ENCODE assay signal across 28 cellular contexts in the genomic region with DNA sequence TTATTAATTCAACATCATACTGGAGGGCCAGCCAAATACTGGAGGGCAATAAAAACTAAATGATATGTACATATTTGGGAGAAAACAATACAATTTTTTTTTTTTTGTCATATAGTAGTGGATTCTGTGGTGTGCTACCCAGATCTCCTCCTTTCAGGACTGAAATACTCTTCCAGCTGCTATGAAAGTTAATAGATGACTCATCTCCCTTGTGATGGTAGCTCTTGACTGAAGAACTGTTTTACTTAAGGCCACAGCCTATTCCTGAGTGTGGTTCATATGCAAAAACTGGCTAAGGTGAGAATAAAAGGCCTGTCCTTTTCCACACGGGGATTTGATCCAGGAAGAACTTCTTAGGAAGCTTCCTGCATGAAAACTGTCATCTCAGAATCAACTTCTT.
DNase-seq lines count a peak whose midpoint lies in the region; ATAC-seq and TF ChIP-seq lines count a peak whose summit lies in the region.
"Had no signal": no experiment of that assay in that cellular context is flagged by ENCODE, and none has a peak within 500 bp of the region (broad histone marks: within the 10 kb centered on the region; RNA-seq: fewer than 3 reads in every experiment).

No MANE protein-coding gene starts in this region.

- H3K27me3 ChIP-seq in IMR-90 (ENCODE audit: control insufficient read depth, insufficient read depth, low read length) (no peaks in the 10 kb centered on the region; the same call in 1 of the 2 replicates), upper lobe of right lung (no peaks in the 10 kb centered on the region)
- H3K27me3 ChIP-seq: dorsolateral prefrontal cortex, transverse colon had no signal

- H3K4me1 ChIP-seq in IMR-90 (ENCODE audit: control insufficient read depth, insufficient read depth, low read length): no peaks in the 10 kb centered on the region
- H3K4me1 ChIP-seq in upper lobe of right lung: no peaks in the 10 kb centered on the region
- H3K4me1 ChIP-seq: Caco-2, lower lobe of right lung, transverse colon had no signal

- H3K4me3 ChIP-seq in IMR-90 (ENCODE audit: insufficient read depth, low read depth, low read length) (no peak overlapping the region), upper lobe of right lung (no peak overlapping the region)
- H3K4me3 ChIP-seq: BLaER1 treated with 17β-estradiol and CSF1 and Interleukin-3, amounts not matched to agents 10 nM and 100 nM; dorsolateral prefrontal cortex; lower lobe of right lung; PC-9; transverse colon had no signal

- BruUV-seq in IMR-90 (replicated peaks; lab: Mats Ljungman, UMichigan): no TSS peak

- no peak overlapping the region for H4K8ac ChIP-seq in IMR-90 (ENCODE audit: low read depth in 2 of 2, low read length in 2 of 2)

- H3K14ac ChIP-seq in IMR-90 (replicated peaks; ENCODE audit: low read depth, low read length): no peak overlapping the region

- H2BK20ac ChIP-seq in IMR-90 (ENCODE audit: low read depth, low read length): no peak overlapping the region

- H2AK5ac ChIP-seq in IMR-90 (ENCODE audit: low read depth, low read length): no peak overlapping the region

- DNase-seq in IMR-90 (peak; percentile 18), SK-MEL-5 (ENCODE audit: low read depth, low spot score) (peak; percentile 28), renal cortical epithelial cell (ENCODE audit: low read depth) (peak; percentile 31), upper lobe of right lung (no peak)
- no peak for DNase-seq in activated CD8-positive, alpha-beta memory T cell treated with anti-CD3 and anti-CD28 coated beads, Interleukin-2, amount 50 U/mL, for 48 hours
- DNase-seq: activated CD4-positive, CD25-positive, alpha-beta regulatory T cell; activated CD8-positive, alpha-beta memory T cell treated with anti-CD3 and anti-CD28 coated beads, Interleukin-2, amount 10 ng/mL, durations not matched to agents 7 days and 5 days; activated naive CD4-positive, alpha-beta T cell treated with anti-CD3 and anti-CD28 coated beads, Interleukin-2, amount 10 ng/mL, durations not matched to agents 7 days and 5 days; Caco-2; cerebellar nuclear complex; DND-41; dorsolateral prefrontal cortex; glutamatergic neuron; islet precursor cell; KG1; lower lobe of right lung; naive thymus-derived CD8-positive, alpha-beta T cell; NCI-H446; NCI-H774; PC-9; SHP77; small intestine; stimulated activated CD8-positive, alpha-beta memory T cell treated with anti-CD3 and anti-CD28 coated beads, Interleukin-4, amount 100 ng/mL, for 48 hours; stimulated activated naive CD8-positive, alpha-beta T cell treated with anti-CD3 and anti-CD28 coated beads, Interleukin-15, amount 100 ng/mL, for 72 hours; transverse colon had no signal

- no peaks in the 10 kb centered on the region for H3K79me1 ChIP-seq in IMR-90 (ENCODE audit: low read depth in 1 of 2, low read length in 2 of 2)

- H2BK15ac ChIP-seq in IMR-90 (ENCODE audit: low read depth, low read length): no peak overlapping the region

- H3K27ac ChIP-seq in IMR-90 (ENCODE audit: insufficient read depth, low read length) (no peak overlapping the region), upper lobe of right lung (no peak overlapping the region)
- H3K27ac ChIP-seq: dorsolateral prefrontal cortex, lower lobe of right lung, PC-9, transverse colon had no signal

- H3K9ac ChIP-seq in IMR-90 (ENCODE audit: low read depth, low read length): no peak overlapping the region
- H3K9ac ChIP-seq: BLaER1 treated with 17β-estradiol and CSF1 and Interleukin-3, amounts not matched to agents 10 nM and 100 nM had no signal

- TF ChIP-seq POLR2A in IMR-90 (IDR thresholded peaks at IDR 0.05; ENCODE audit: low read depth, low read length): no peak

- no peak for TF ChIP-seq CTCF in IMR-90 (conservative IDR thresholded peaks at IDR 0.05; ENCODE audit: low read depth, low read length)
- no peak for TF ChIP-seq CTCF in upper lobe of right lung (IDR thresholded peaks at IDR 0.05)

- no peak overlapping the region for H3K18ac ChIP-seq in IMR-90 (ENCODE audit: low read depth, low read length)

- POLR2A ChIA-PET in IMR-90 (lab: Charles Lee; ENCODE audit: unreplicated experiment): no interaction called here

- no peak overlapping the region for H2BK120ac ChIP-seq in IMR-90 (ENCODE audit: low read depth, low read length)

- H3K36me3 ChIP-seq in IMR-90 (ENCODE audit: control insufficient read depth, insufficient read depth, low read length): no peaks in the 10 kb centered on the region
- H3K36me3 ChIP-seq in upper lobe of right lung: no peaks in the 10 kb centered on the region
- H3K36me3 ChIP-seq: BLaER1 treated with 17β-estradiol and CSF1 and Interleukin-3, amounts not matched to agents 10 nM and 100 nM; lower lobe of right lung; transverse colon had no signal

- H4K5ac ChIP-seq in IMR-90 (ENCODE audit: low read depth, low read length): no peak overlapping the region

- no peaks in the 10 kb centered on the region for H3K9me1 ChIP-seq in IMR-90 (ENCODE audit: insufficient read depth, low read length)

- H4K20me1 ChIP-seq in IMR-90 (ENCODE audit: insufficient read depth, low read length): no peaks in the 10 kb centered on the region
- H4K20me1 ChIP-seq: BLaER1 treated with 17β-estradiol and CSF1 and Interleukin-3, amounts not matched to agents 10 nM and 100 nM had no signal

- TF ChIP-seq RAD21 in IMR-90 (IDR thresholded peaks at IDR 0.05; ENCODE audit: low read length): no peak

- H3K4ac ChIP-seq in IMR-90 (ENCODE audit: low read depth, low read length): no peak overlapping the region

- no peak overlapping the region for H2BK5ac ChIP-seq in IMR-90 (ENCODE audit: low read depth, low read length, poor library complexity, severe bottlenecking)

- no peak overlapping the region for H3K4me2 ChIP-seq in IMR-90 (ENCODE audit: low read depth, low read length)
- H3K4me2 ChIP-seq: PC-9 had no signal

- in situ Hi-C loops in IMR-90 (cut with MboI; ENCODE audit: low sequenced_read_pairs) (no loop called here), SK-MEL-5 (cut with HindIII; ENCODE audit: low pct_unique_long_range_greater_than_20kb, low sequenced_read_pairs) (no loop called here)

- H2AFZ ChIP-seq in IMR-90 (replicated peaks; ENCODE audit: low read length, poor library complexity): no peak overlapping the region
- H2AFZ ChIP-seq: PC-9 had no signal

- dilution Hi-C loops in IMR-90 (cut with HindIII; ENCODE audit: low sequenced_read_pairs, unreplicated experiment): no loop called here

- H3K9me3 ChIP-seq in IMR-90 (ENCODE audit: control insufficient read depth, insufficient read depth, low read length): no peaks in the 10 kb centered on the region
- no peaks in the 10 kb centered on the region for H3K9me3 ChIP-seq in upper lobe of right lung
- H3K9me3 ChIP-seq: Caco-2, lower lobe of right lung, transverse colon had no signal

- H4K91ac ChIP-seq in IMR-90 (ENCODE audit: insufficient read depth, low read depth, low read length): no peak overlapping the region

- H3K23ac ChIP-seq in IMR-90 (ENCODE audit: low read depth, low read length): no peak overlapping the region

- H2AK9ac ChIP-seq in IMR-90 (replicated peaks; ENCODE audit: low read depth, low read length, poor library complexity): no peak overlapping the region

- intact Hi-C loops in IMR-90 (cut with micrococcal nuclease): no loop called here
- intact Hi-C loops in upper lobe of right lung (cut with DNase I): no loop called here

- no CpG with 5 or more reads among the region's 1 CpG for WGBS in IMR-90 (ENCODE audit: extremely low coverage in 2 of 2, insufficient read length in 1 of 2), 2 experiments

- ATAC-seq in GM18511 (IDR thresholded peaks at IDR 0.05; ENCODE audit: unreplicated experiment) (peak; percentile 46), IMR-90 (ENCODE audit: low read depth) (no peak), upper lobe of right lung (no peak), HG03565 (IDR thresholded peaks at IDR 0.05; ENCODE audit: unreplicated experiment) (no peak)
- ATAC-seq: activated CD8-positive, alpha-beta memory T cell treated with anti-CD3 and anti-CD28 coated beads, Interleukin-2, amount 10 ng/mL, durations not matched to agents 7 days and 5 days; lower lobe of right lung; naive thymus-derived CD8-positive, alpha-beta T cell; stimulated activated naive CD8-positive, alpha-beta T cell treated with anti-CD3 and anti-CD28 coated beads, Interleukin-15, amount 100 ng/mL, for 72 hours had no signal

- CTCF ChIA-PET in IMR-90 (lab: Yijun Ruan, JAX): interaction anchor here (0.6 kb wide), 2 partner anchors 206 to 1350 kb away, joined by 3 read pairs; no protein-coding TSS in a partner anchor

- no peak overlapping the region for H3K56ac ChIP-seq in IMR-90 (ENCODE audit: extremely low read depth, insufficient read depth, low read length)

TF ChIP-seq in IMR-90, 13 proteins besides CTCF, POLR2A, EP300 and RAD21 (continues in another document):
- TF ChIP-seq MAFK (IDR thresholded peaks at IDR 0.05; ENCODE audit: low read depth, low read length): no peak
- no peak for TF ChIP-seq BHLHE40 (IDR thresholded peaks at IDR 0.05; ENCODE audit: low read depth, low read length)
- TF ChIP-seq MXI1 (IDR thresholded peaks at IDR 0.05; ENCODE audit: borderline replicate concordance, low read depth, low read length): no peak
- no peak for TF ChIP-seq FOS (IDR thresholded peaks at IDR 0.05; ENCODE audit: low read depth, low read length)
- no peak for TF ChIP-seq RFX5 (IDR thresholded peaks at IDR 0.05; ENCODE audit: low read depth, low read length)
- TF ChIP-seq MAZ (IDR thresholded peaks at IDR 0.05; ENCODE audit: borderline replicate concordance, low read depth, low read length): no peak
- TF ChIP-seq, protein P1, sequence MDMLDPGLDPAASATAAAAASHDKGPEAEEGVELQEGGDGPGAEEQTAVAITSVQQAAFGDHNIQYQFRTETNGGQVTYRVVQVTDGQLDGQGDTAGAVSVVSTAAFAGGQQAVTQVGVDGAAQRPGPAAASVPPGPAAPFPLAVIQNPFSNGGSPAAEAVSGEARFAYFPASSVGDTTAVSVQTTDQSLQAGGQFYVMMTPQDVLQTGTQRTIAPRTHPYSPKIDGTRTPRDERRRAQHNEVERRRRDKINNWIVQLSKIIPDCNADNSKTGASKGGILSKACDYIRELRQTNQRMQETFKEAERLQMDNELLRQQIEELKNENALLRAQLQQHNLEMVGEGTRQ (IDR thresholded peaks at IDR 0.05; ENCODE audit: low read depth, low read length): no peak
- TF ChIP-seq CEBPB (IDR thresholded peaks at IDR 0.05; ENCODE audit: low read depth, low read length): no peak
- TF ChIP-seq, protein P2, sequence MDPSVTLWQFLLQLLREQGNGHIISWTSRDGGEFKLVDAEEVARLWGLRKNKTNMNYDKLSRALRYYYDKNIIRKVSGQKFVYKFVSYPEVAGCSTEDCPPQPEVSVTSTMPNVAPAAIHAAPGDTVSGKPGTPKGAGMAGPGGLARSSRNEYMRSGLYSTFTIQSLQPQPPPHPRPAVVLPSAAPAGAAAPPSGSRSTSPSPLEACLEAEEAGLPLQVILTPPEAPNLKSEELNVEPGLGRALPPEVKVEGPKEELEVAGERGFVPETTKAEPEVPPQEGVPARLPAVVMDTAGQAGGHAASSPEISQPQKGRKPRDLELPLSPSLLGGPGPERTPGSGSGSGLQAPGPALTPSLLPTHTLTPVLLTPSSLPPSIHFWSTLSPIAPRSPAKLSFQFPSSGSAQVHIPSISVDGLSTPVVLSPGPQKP (IDR thresholded peaks at IDR 0.05; ENCODE audit: borderline replicate concordance, low read depth, low read length): no peak
- no peak for TF ChIP-seq SMC3 (IDR thresholded peaks at IDR 0.05; ENCODE audit: low read depth, low read length)
- no peak for TF ChIP-seq NFE2L2 (IDR thresholded peaks at IDR 0.05; ENCODE audit: low read depth, low read length)

Comparison
In these comparisons a context has a peak if more than half of its experiments do, and no peak if none do; other contexts are left out.
1. DNase-seq: peak in IMR-90 (single experiment), SK-MEL-5 (single experiment) and renal cortical epithelial cell (single experiment); none in upper lobe of right lung (single experiment) and activated CD8-positive, alpha-beta memory T cell treated with anti-CD3 and anti-CD28 coated beads, Interleukin-2, amount 50 U/mL, for 48 hours (single experiment).